In the genomic region with DNA sequence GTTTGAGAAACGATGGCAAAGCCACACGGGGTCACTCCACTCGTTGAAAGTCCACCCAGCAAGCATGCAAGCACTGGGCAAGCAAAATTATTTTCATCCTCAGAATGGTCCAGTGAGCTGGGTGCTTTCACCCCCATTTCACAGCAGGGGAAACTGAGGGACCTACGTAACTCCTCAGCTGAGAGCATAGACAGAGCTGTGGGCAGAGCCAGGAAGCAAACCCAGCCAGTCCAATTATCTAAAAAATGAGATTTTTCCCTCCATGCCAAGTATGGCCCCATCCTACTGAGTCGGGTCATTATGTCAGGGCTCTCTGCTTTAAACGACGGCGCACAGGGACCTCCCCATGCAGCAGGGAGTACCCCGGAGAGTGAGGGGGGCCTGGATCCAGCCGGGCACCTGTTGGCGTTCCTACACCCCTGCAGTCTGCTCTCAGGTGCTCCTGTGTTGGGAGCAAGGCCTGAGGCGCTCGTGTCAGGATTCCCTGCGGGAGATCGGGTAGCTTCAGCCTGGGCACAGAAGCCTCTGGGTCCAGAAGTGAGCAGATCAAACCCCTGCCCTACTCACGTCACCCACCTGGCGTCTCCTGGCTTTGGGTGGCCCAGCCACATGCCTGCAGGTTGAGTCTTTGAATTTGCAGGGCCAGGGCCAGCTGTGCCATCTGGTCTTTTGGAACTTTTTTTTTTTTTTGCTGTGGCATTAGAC, we compare ENCODE assay signal across 13 cellular contexts. TPM values are rescaled to one million over a fixed set of nuclear protein-coding genes. Genes with fewer than 3 reads are reported as not detected.
A peak's percentile ranks its signal among the peaks of the same experiment; 100 is the strongest.
DNase-seq lines count a peak whose midpoint lies in the region; ATAC-seq, FAIRE-seq and TF ChIP-seq lines count a peak whose summit lies in the region.
"Had no signal": no experiment of that assay in that cellular context is flagged by ENCODE, and none has a peak within 500 bp of the region (broad histone marks: within the 10 kb centered on the region; RNA-seq: fewer than 3 reads in every experiment).

No MANE protein-coding gene starts in this region.

- H3K4me1 Mint-ChIP-seq in Caco-2 (ENCODE audit: low read depth, unreplicated experiment) (peaks cover 10% of the 10 kb centered on the region), GM23338 (peaks cover 17% of the 10 kb centered on the region)

- H3K4me1 ChIP-seq in Caco-2 (peaks cover 22% of the 10 kb centered on the region), PC-3 (ENCODE audit: insufficient read depth, low read length) (peaks cover 31% of the 10 kb centered on the region), gastroesophageal sphincter (peaks cover 0 to 69% (median 53%) of the 10 kb centered on the region in 3 donors), sigmoid colon (peaks cover 0 to 90% (median 80%) of the 10 kb centered on the region in 4 donors), GM23338 (ENCODE audit: insufficient read depth) (peaks cover 8% of the 10 kb centered on the region; the same call in 1 of the 2 replicates)

- no peaks in the 10 kb centered on the region for H3K9me3 Mint-ChIP-seq in Caco-2 (ENCODE audit: unreplicated experiment)
- peaks cover 4% of the 10 kb centered on the region; the same call in 2 of the 3 replicates for H3K9me3 Mint-ChIP-seq in GM23338
- H3K9me3 Mint-ChIP-seq: naive thymus-derived CD8-positive, alpha-beta T cell had no signal

- POLR2A ChIA-PET in Caco-2 (lab: Charles Lee) = no interaction called here
- POLR2A ChIA-PET in PC-3 (lab: Charles Lee; ENCODE audit: unreplicated experiment) = no interaction called here

- CTCF ChIA-PET in Caco-2 (lab: Charles Lee) (no interaction called here), PC-3 (lab: Charles Lee) (interaction anchor here (0.6 kb wide), 1 partner anchor 426 kb away, joined by 3 read pairs; no protein-coding TSS in a partner anchor)

- BruUV-seq in Caco-2 (replicated peaks; lab: Mats Ljungman, UMichigan) = no TSS peak
- no TSS peak for BruUV-seq in PC-3 (replicated peaks; lab: Mats Ljungman, UMichigan)

- peak overlapping the region; percentile 70 for H3K9ac ChIP-seq in PC-3 (ENCODE audit: low read length)
- H3K9ac ChIP-seq: BLaER1 had no signal

- H3K36me3 ChIP-seq in Caco-2 (ENCODE audit: control insufficient read depth, insufficient read depth, low read length) = no peaks in the 10 kb centered on the region
- H3K36me3 ChIP-seq in PC-3 (ENCODE audit: low read depth, low read length) = no peaks in the 10 kb centered on the region; the same call in 1 of the 2 replicates
- H3K36me3 ChIP-seq in gastroesophageal sphincter = no peaks in the 10 kb centered on the region
- H3K36me3 ChIP-seq in sigmoid colon = no peaks in the 10 kb centered on the region
- no peaks in the 10 kb centered on the region for H3K36me3 ChIP-seq in GM23338 (ENCODE audit: insufficient read depth)
- H3K36me3 ChIP-seq: BLaER1 had no signal

- H3K27ac ChIP-seq in PC-3 (ENCODE audit: low read length) (peak overlapping the region; percentile 83), gastroesophageal sphincter (peak overlapping the region; percentile 65 to 94 (median 84)), sigmoid colon (peak overlapping the region; percentile 82 to 90 (median 86)), GM23338 (ENCODE audit: low read depth) (no peak overlapping the region)
- H3K27ac ChIP-seq: BLaER1 had no signal

- H3K4me3 Mint-ChIP-seq in Caco-2 (ENCODE audit: unreplicated experiment) (peak overlapping the region; percentile 59), GM23338 (no peak overlapping the region)
- H3K4me3 Mint-ChIP-seq: naive thymus-derived CD8-positive, alpha-beta T cell had no signal

- TF ChIP-seq CTCF in Caco-2 (IDR thresholded peaks at IDR 0.05; ENCODE audit: insufficient read depth in 1 of 2, low read depth in 1 of 2, low read length in 1 of 2, severe bottlenecking in 1 of 2, unreplicated experiment in 1 of 2) (no peak), PC-3 (conservative IDR thresholded peaks at IDR 0.05; ENCODE audit: low read depth, low read length) (no peak), gastroesophageal sphincter (IDR thresholded peaks at IDR 0.05) (no peak), sigmoid colon (IDR thresholded peaks at IDR 0.05) (no peak), GM23338 (conservative IDR thresholded peaks at IDR 0.05; ENCODE audit: low read depth in 2 of 2) (no peak)

- H3K27me3 Mint-ChIP-seq in Caco-2 (ENCODE audit: insufficient read depth, unreplicated experiment) (no peaks in the 10 kb centered on the region), GM23338 (ENCODE audit: insufficient read depth, low read depth, poor library complexity) (peaks cover 5% of the 10 kb centered on the region)

- ATAC-seq in PC-3 (no peak), gastroesophageal sphincter (no peak), GM23338 (no peak)
- ATAC-seq: naive thymus-derived CD8-positive, alpha-beta T cell had no signal

- H3K4me3 ChIP-seq in Caco-2 (ENCODE audit: low read depth, low read length) (no peak overlapping the region), PC-3 (ENCODE audit: low read length) (no peak overlapping the region; the same call in 1 of the 2 replicates), gastroesophageal sphincter (no peak overlapping the region), sigmoid colon (peak overlapping the region in 2 of 4 donors; percentile 11 to 25), GM23338 (no peak overlapping the region)
- H3K4me3 ChIP-seq: BLaER1 had no signal

- no peaks in the 10 kb centered on the region for H4K20me1 ChIP-seq in PC-3 (ENCODE audit: low read length)
- H4K20me1 ChIP-seq in GM23338 (replicated peaks; ENCODE audit: insufficient read depth) = no peaks in the 10 kb centered on the region; the same call in none of the 2 replicates
- H4K20me1 ChIP-seq: BLaER1 had no signal

- no peak for FAIRE-seq in GM19239 (lab: Jason Lieb, UNC)

- intact Hi-C loops in Caco-2 (cut with micrococcal nuclease; ENCODE audit: unreplicated experiment) = no loop called here
- intact Hi-C loops in PC-3 (cut with micrococcal nuclease) = no loop called here
- intact Hi-C loops in sigmoid colon (cut with DNase I) = no loop called here

- no peak for DNase-seq in Caco-2
- DNase-seq in PC-3 = no peak
- no peak for DNase-seq in sigmoid colon
- DNase-seq in mucosa of gallbladder (ENCODE audit: low spot score) = no peak
- DNase-seq in GM23338 (ENCODE audit: low spot score) = no peak
- DNase-seq in cerebellar cortex (ENCODE audit: low spot score) = no peak
- no peak for DNase-seq in GM19239 (ENCODE audit: insufficient read length, low spot score)
- DNase-seq: activated CD4-positive, alpha-beta T cell treated with anti-CD3 and anti-CD28 coated beads for 1 hour; GF-D8; naive thymus-derived CD8-positive, alpha-beta T cell; NCI-H1417 treated with DMSO at 0.1 percent for 48 hours had no signal

- TF ChIP-seq POLR2A in gastroesophageal sphincter (IDR thresholded peaks at IDR 0.05) (no peak), sigmoid colon (IDR thresholded peaks at IDR 0.05) (no peak)

- H3F3A ChIP-seq in PC-3 (ENCODE audit: low read length, unreplicated experiment) (no peaks in the 10 kb centered on the region), GM23338 (replicated peaks; ENCODE audit: low read depth) (no peaks in the 10 kb centered on the region)

- H3K36me3 Mint-ChIP-seq in Caco-2 (ENCODE audit: insufficient read depth, unreplicated experiment) (peaks cover 5% of the 10 kb centered on the region), GM23338 (ENCODE audit: low read depth) (no peaks in the 10 kb centered on the region)
- H3K36me3 Mint-ChIP-seq: naive thymus-derived CD8-positive, alpha-beta T cell had no signal

- no peak for TF ChIP-seq EP300 in gastroesophageal sphincter (IDR thresholded peaks at IDR 0.05)
- TF ChIP-seq EP300 in sigmoid colon (IDR thresholded peaks at IDR 0.05) = no peak

- H3K79me2 ChIP-seq in PC-3 (ENCODE audit: low read length) = no peaks in the 10 kb centered on the region
- no peaks in the 10 kb centered on the region for H3K79me2 ChIP-seq in GM23338 (replicated peaks; ENCODE audit: insufficient read depth)

- H3K27ac Mint-ChIP-seq in Caco-2 (ENCODE audit: unreplicated experiment) = no peak overlapping the region
- no peak overlapping the region for H3K27ac Mint-ChIP-seq in GM23338
- H3K27ac Mint-ChIP-seq: naive thymus-derived CD8-positive, alpha-beta T cell had no signal

- H3K9me3 ChIP-seq in Caco-2 (no peaks in the 10 kb centered on the region), PC-3 (ENCODE audit: low read length) (no peaks in the 10 kb centered on the region), gastroesophageal sphincter (no peaks in the 10 kb centered on the region), sigmoid colon (no peaks in the 10 kb centered on the region)

- no peaks in the 10 kb centered on the region for H3K9me2 ChIP-seq in PC-3 (replicated peaks; ENCODE audit: low read length)
- H3K9me2 ChIP-seq in GM23338 (ENCODE audit: insufficient read depth) = no peaks in the 10 kb centered on the region

- WGBS in gastroesophageal sphincter (ENCODE audit: low coverage in 1 of 2), 2 donors = 70 to 100% methylated on average over 2 of the region's 17 CpGs
- WGBS in sigmoid colon, 2 donors = 80% methylated on average over 17 of the region's 17 CpGs

- H3K27me3 ChIP-seq in Caco-2 (replicated peaks; ENCODE audit: control insufficient read depth, insufficient read depth, low read length) = no peaks in the 10 kb centered on the region
- H3K27me3 ChIP-seq in PC-3 (ENCODE audit: low read length) = no peaks in the 10 kb centered on the region
- H3K27me3 ChIP-seq in gastroesophageal sphincter = no peaks in the 10 kb centered on the region
- H3K27me3 ChIP-seq in sigmoid colon = no peaks in the 10 kb centered on the region
- H3K27me3 ChIP-seq in GM23338 (ENCODE audit: insufficient read depth) = no peaks in the 10 kb centered on the region
- H3K27me3 ChIP-seq: BLaER1 had no signal

- peak overlapping the region; percentile 75 for H3K4me2 ChIP-seq in PC-3 (ENCODE audit: low read length)
- no peak overlapping the region for H3K4me2 ChIP-seq in GM23338
- H3K4me2 ChIP-seq: BLaER1 had no signal

- H2AFZ ChIP-seq in PC-3 (ENCODE audit: low read length) (peak overlapping the region; percentile 64; the same call in 1 of the 2 replicates), GM23338 (no peak overlapping the region)

TF ChIP-seq in GM23338, 12 proteins besides CTCF, POLR2A, EP300 and RAD21 (continues in another document):
- TF ChIP-seq NANOG (IDR thresholded peaks at IDR 0.05; ENCODE audit: borderline replicate concordance) = no peak

RNA-seq across cellular contexts. Expression of gene TWIST2, which starts 17.3 kb away (rescaled TPM):
- total RNA-seq in Caco-2 (2022) (not detected in 2 replicates), PC-3 (2014; rRNA removed) (4.4 and 5.8 TPM in 2 replicates), gastroesophageal sphincter (10 to 100 TPM; 17.7 to 69.6 (median 45.2) TPM), sigmoid colon (10 to 100 TPM; 53.9 to 92.2 (median 79.3) TPM), mucosa of gallbladder (5.9 TPM)
- polyA plus RNA-seq in sigmoid colon (10 to 100 TPM in 1 of 3 donors, 1 to 10 TPM in 1, under 1 TPM in 1; 0.92 to 22.8 (median 3.8) TPM), GM23338 (2016; fragmentation: Nextera tagmentation; extraction: Ambion mirVana) (6.0 and 7.0 TPM in 2 replicates)
- total RNA-seq in GM23338 (2014; rRNA removed; shearing (Covaris generic)) = 12.5 and 13.6 TPM in 2 replicates
- total RNA-seq: naive thymus-derived CD8-positive, alpha-beta T cell had no signal
- polyA plus RNA-seq: naive thymus-derived CD8-positive, alpha-beta T cell had no signal
